Comparison of ENCODE assay signal across 8 cellular contexts in the genomic region with DNA sequence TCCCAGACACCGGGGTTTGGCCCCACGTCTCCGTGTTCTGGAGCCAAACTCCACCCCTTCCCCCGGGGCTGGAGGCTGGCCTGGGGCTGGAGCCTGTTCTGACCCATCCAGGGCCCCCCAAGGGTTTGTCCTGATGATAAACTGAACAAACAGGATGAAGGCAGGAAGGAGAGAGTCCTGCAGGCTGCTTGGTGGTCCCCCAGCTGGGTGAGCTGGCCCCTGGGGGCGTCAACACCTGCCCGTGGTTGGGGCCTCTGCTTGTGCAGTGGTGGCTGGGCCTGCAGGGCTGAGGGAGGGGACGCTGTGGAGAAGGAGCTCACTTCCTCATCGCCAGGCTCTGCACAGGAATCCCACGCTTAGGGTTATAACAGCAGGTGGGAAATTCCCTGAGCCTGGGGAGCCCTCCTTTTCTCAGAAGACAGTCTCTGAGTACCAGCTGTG. TPM values are rescaled to one million over a fixed set of nuclear protein-coding genes. Genes with fewer than 3 reads are reported as not detected.
DNase-seq lines count a peak whose midpoint lies in the region; ATAC-seq and TF ChIP-seq lines count a peak whose summit lies in the region.

No MANE protein-coding gene starts in this region.

- H3K9me3 Mint-ChIP-seq in activated T-cell treated with anti-CD3 and anti-CD28 coated beads, Interleukin-2, amount 50 U/mL, for 4 hours, result no peaks in the 10 kb centered on the region

- peak; percentile 43 for DNase-seq in activated T-cell treated with anti-CD3 and anti-CD28 coated beads, Interleukin-2, amount 50 U/mL, for 4 hours
- DNase-seq in lower lobe of right lung (no peak), NCI-H2227 (lab: John Stamatoyannopoulos, UW; ENCODE audit: unreplicated experiment) (no peak), DMS 273 treated with DMSO at 0.1 percent for 48 hours (lab: John Stamatoyannopoulos, UW) (no peak), hippocampal formation (lab: John Stamatoyannopoulos, UW) (no peak), EL (no peak)

- no peaks in the 10 kb centered on the region for H3K27me3 ChIP-seq in lower lobe of right lung (ENCODE audit: low read depth)

- ATAC-seq in GM19324 (IDR thresholded peaks at IDR 0.05; ENCODE audit: low FRiP score, unreplicated experiment), result peak; percentile 41
- peak; percentile 55 for ATAC-seq in HG03378 (IDR thresholded peaks at IDR 0.05; ENCODE audit: unreplicated experiment)
- ATAC-seq in activated T-cell treated with anti-CD3 and anti-CD28 coated beads, Interleukin-2, amount 50 U/mL, for 4 hours, result peak; percentile 56 to 67
- ATAC-seq in lower lobe of right lung, result no peak

- intact Hi-C loops in lower lobe of right lung (cut with DNase I), result no loop called here

- H3K36me3 ChIP-seq in lower lobe of right lung, result peaks cover 6% of the 10 kb centered on the region

- H3K4me1 Mint-ChIP-seq in activated T-cell treated with anti-CD3 and anti-CD28 coated beads, Interleukin-2, amount 50 U/mL, for 4 hours (ENCODE audit: low read depth), result peaks cover 44% of the 10 kb centered on the region

- peak overlapping the region; percentile 90 for H3K27ac ChIP-seq in lower lobe of right lung

- H3K4me3 ChIP-seq in lower lobe of right lung, result peak overlapping the region; percentile 68

- no peaks in the 10 kb centered on the region for H3K36me3 Mint-ChIP-seq in activated T-cell treated with anti-CD3 and anti-CD28 coated beads, Interleukin-2, amount 50 U/mL, for 4 hours (ENCODE audit: insufficient read depth)

- H3K4me1 ChIP-seq in lower lobe of right lung, result peaks cover 58% of the 10 kb centered on the region

- no peak for TF ChIP-seq CTCF in lower lobe of right lung (IDR thresholded peaks at IDR 0.05)

- H3K27me3 Mint-ChIP-seq in activated T-cell treated with anti-CD3 and anti-CD28 coated beads, Interleukin-2, amount 50 U/mL, for 4 hours (ENCODE audit: low read depth), result no peaks in the 10 kb centered on the region

- no peaks in the 10 kb centered on the region for H3K9me3 ChIP-seq in lower lobe of right lung

- H3K4me3 Mint-ChIP-seq in activated T-cell treated with anti-CD3 and anti-CD28 coated beads, Interleukin-2, amount 50 U/mL, for 4 hours, result peak overlapping the region; percentile 88

RNA-seq across cellular contexts. Expression of a gene that starts 2.3 kb away (rescaled TPM):
- total RNA-seq in activated T-cell treated with anti-CD3 and anti-CD28 coated beads, Interleukin-2, amount 50 U/mL, for 4 hours, result 1 to 10 TPM; 3.0 to 8.8 (median 4.0) TPM
- 73.1 TPM for total RNA-seq in lower lobe of right lung

RNA-seq across cellular contexts. Expression of a gene that starts 42.7 kb away (rescaled TPM):
- total RNA-seq in activated T-cell treated with anti-CD3 and anti-CD28 coated beads, Interleukin-2, amount 50 U/mL, for 4 hours, result under 1 TPM; 0.26 to 0.54 (median 0.30) TPM
- total RNA-seq in lower lobe of right lung, result 5.2 TPM

Comparison
In these comparisons a context has a peak if more than half of its experiments do, and no peak if none do; other contexts are left out.
1. ATAC-seq: peak in GM19324 (single experiment), HG03378 (single experiment) and activated T-cell treated with anti-CD3 and anti-CD28 coated beads, Interleukin-2, amount 50 U/mL, for 4 hours (2 of 2); none in lower lobe of right lung (0 of 2).